ENCODE assay signal across 8 cellular contexts in genomic region chr12:49707127-49707811, GRCh38. TPM values are rescaled to one million over a fixed set of nuclear protein-coding genes. Genes with fewer than 3 reads are reported as not detected.
A peak's percentile ranks its signal among the peaks of the same experiment; 100 is the strongest.
DNase-seq lines count a peak whose midpoint lies in the region; ATAC-seq lines count a peak whose summit lies in the region.

TSS of gene FMNL3 (minus strand) at chr12:49707405. CDS start at chr12:49707180, 225 bp downstream.

- peak; percentile 84 for ATAC-seq in GM21423 (IDR thresholded peaks at IDR 0.05; ENCODE audit: unreplicated experiment)

- H3K9me3 ChIP-seq in HUES6 (ENCODE audit: control insufficient read depth, insufficient read depth, low read depth, low read length) = no peaks in the 10 kb centered on the region
- peaks cover 15% of the 10 kb centered on the region; the same call in 1 of the 2 replicates for H3K9me3 ChIP-seq in NT2/D1 (ENCODE audit: insufficient read depth, low read length)

- H3K9ac ChIP-seq in HUES6 (ENCODE audit: low read length) (peak within 1 kb of the TSS; percentile 80), NT2/D1 (ENCODE audit: insufficient read length, low read depth) (peak within 1 kb of the TSS; percentile 82)

- H3K4me1 ChIP-seq in HUES6 (ENCODE audit: control insufficient read depth, insufficient read depth, low read length) (peaks cover 34% of the 10 kb centered on the region), NT2/D1 (ENCODE audit: insufficient read depth, insufficient read length) (peaks cover 13% of the 10 kb centered on the region)

- H3K36me3 ChIP-seq in HUES6 (ENCODE audit: control insufficient read depth, insufficient read depth, low read length) (no peaks in the 10 kb centered on the region), NT2/D1 (ENCODE audit: insufficient read depth, insufficient read length, low read length) (peaks cover 4% of the 10 kb centered on the region)

- DNase-seq in D341Med (ENCODE audit: low spot score) (peak; percentile 100), NT2/D1 (ENCODE audit: low read depth, low spot score) (peak; percentile 89), midbrain (lab: John Stamatoyannopoulos, UW) (peak; percentile 96)
- DNase-seq in activated CD8-positive, alpha-beta memory T cell treated with anti-CD3 and anti-CD28 coated beads, Interleukin-2, amount 50 U/mL, for 24 hours (ENCODE audit: extremely low read depth) = peak; percentile 94
- DNase-seq in stimulated activated CD8-positive, alpha-beta memory T cell treated with anti-CD3 and anti-CD28 coated beads, Interleukin-2, amount 100 ng/mL, for 1 hour (ENCODE audit: low read depth in 2 of 2) = peak; percentile 98

- peak within 1 kb of the TSS; percentile 91 for H3K4me3 ChIP-seq in HUES6 (ENCODE audit: low read depth, low read length)
- peak within 1 kb of the TSS; percentile 69 for H3K4me3 ChIP-seq in NT2/D1 (ENCODE audit: insufficient read length, low read depth)

- in situ Hi-C loops in endometrial microvascular endothelial cells (cut with HindIII; ENCODE audit: inconsistent ontology term, low pct_unique_long_range_greater_than_20kb, low sequenced_read_pairs) = no loop called here

- H3K27ac ChIP-seq in HUES6 (ENCODE audit: low read depth, low read length) = peak within 1 kb of the TSS; percentile 72; the same call in 1 of the 2 replicates

- H3K27me3 ChIP-seq in HUES6 (ENCODE audit: control insufficient read depth, insufficient read depth, low read length) (peaks cover 29% of the 10 kb centered on the region), NT2/D1 (ENCODE audit: insufficient read depth, insufficient read length) (peaks cover 25% of the 10 kb centered on the region)

RNA-seq across cellular contexts. Expression of gene FMNL3, which starts in this region (rescaled TPM):
- total RNA-seq in endometrial microvascular endothelial cells (ENCODE audit: inconsistent ontology term) = 46.6 TPM

Comparison
In these comparisons a context has a peak if more than half of its experiments do, and no peak if none do; other contexts are left out.
1. Peak in every context shown above with its lines: DNase-seq, ATAC-seq, H3K4me3 ChIP-seq and H3K27ac ChIP-seq.